Comparison of ENCODE assay signal across 25 cellular contexts in the genomic region with DNA sequence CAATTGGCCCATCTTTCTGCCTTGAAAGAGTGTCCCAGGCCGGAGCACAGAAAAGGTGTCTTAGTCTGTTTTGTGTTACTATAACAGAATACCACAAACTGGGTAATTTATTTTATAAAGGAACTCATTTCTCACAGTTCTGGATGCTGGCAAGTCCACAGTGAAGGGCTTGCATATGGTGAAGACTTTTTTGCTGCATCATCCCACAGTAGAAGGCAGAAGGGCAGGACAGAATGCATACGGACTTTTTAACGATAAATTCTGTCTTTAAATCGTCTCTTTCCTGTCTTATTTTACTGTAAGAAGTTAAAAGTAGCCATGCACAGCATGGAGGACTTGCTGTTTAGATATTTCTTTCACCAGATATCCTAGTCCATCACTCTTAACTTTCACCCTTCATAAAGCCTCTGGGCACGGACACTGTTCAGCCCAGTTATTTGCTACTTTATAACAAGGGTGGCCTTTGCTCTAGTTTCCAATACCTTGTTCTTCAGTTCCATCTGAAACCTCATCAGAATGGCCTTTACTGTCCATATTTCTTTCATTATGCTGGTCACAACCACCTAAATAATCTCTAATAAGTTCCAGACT. TPM values are rescaled to one million over a fixed set of nuclear protein-coding genes. Genes with fewer than 3 reads are reported as not detected.
DNase-seq lines count a peak whose midpoint lies in the region; TF ChIP-seq lines count a peak whose summit lies in the region.
"Had no signal": no experiment of that assay in that cellular context is flagged by ENCODE, and none has a peak within 500 bp of the region (broad histone marks: within the 10 kb centered on the region; RNA-seq: fewer than 3 reads in every experiment).

No MANE protein-coding gene starts in this region.

- DNase-seq in CD14-positive monocyte (ENCODE audit: low spot score) (no peak), HFFc6 (no peak), chondrocyte (ENCODE audit: low spot score) (no peak), neural crest cell (ENCODE audit: low read depth, low spot score) (no peak), smooth muscle cell (lab: John Stamatoyannopoulos, UW; ENCODE audit: unreplicated experiment) (no peak), activated gamma-delta T cell (lab: John Stamatoyannopoulos, UW) (no peak), HAP-1 (ENCODE audit: low spot score in 2 of 2) (no peak)
- DNase-seq in effector CD8-positive, alpha-beta T cell (lab: John Stamatoyannopoulos, UW) = no peak
- DNase-seq: activated CD4-positive, alpha-beta T cell treated with anti-CD3 and anti-CD28 coated beads, Interleukin-2, amount 10 ng/mL, durations not matched to agents 7 days and 5 days; activated CD8-positive, alpha-beta memory T cell treated with anti-CD3 and anti-CD28 coated beads, Interleukin-2, amount 50 U/mL, for 48 hours; activated naive CD8-positive, alpha-beta T cell treated with anti-CD3 and anti-CD28 coated beads, Interleukin-2, amount 10 ng/mL, durations not matched to agents 7 days and 5 days; CD4-positive, alpha-beta memory T cell; DMS153; glutamatergic neuron; left cardiac atrium; mucosa of descending colon; NCI-H1105; NCI-H2029 treated with DMSO at 0.1 percent for 48 hours; NCI-H345; NCI-H82; SHP77; stimulated activated naive CD8-positive, alpha-beta T cell treated with anti-CD3 and anti-CD28 coated beads, Interleukin-15, amount 100 ng/mL, for 72 hours; tibial artery had no signal

- intact Hi-C loops in CD14-positive monocyte (cut with micrococcal nuclease) = no loop called here

- no peak overlapping the region for H3K9ac ChIP-seq in smooth muscle cell (ENCODE audit: low read depth)

- peaks cover 0 to 3% of the 10 kb centered on the region in 2 donors for H3K36me3 Mint-ChIP-seq in CD14-positive monocyte
- no peaks in the 10 kb centered on the region for H3K36me3 Mint-ChIP-seq in HFFc6 (ENCODE audit: low read depth)
- H3K36me3 Mint-ChIP-seq in chondrocyte (ENCODE audit: low read depth) = peaks cover 5% of the 10 kb centered on the region
- peaks cover 3% of the 10 kb centered on the region for H3K36me3 Mint-ChIP-seq in neural crest cell (ENCODE audit: low read depth)

- in situ Hi-C loops in HAP-1 (cut with MboI; ENCODE audit: low sequenced_read_pairs) = no loop called here

- no peak overlapping the region for H2AFZ ChIP-seq in smooth muscle cell (ENCODE audit: low read depth)

- H3K27ac Mint-ChIP-seq in CD14-positive monocyte (peak overlapping the region; percentile 87 to 97 (median 91)), HFFc6 (peak overlapping the region; percentile 94), chondrocyte (ENCODE audit: unreplicated experiment) (peak overlapping the region; percentile 58), neural crest cell (ENCODE audit: unreplicated experiment) (peak overlapping the region; percentile 79)
- H3K27ac Mint-ChIP-seq: activated CD4-positive, alpha-beta T cell treated with anti-CD3 and anti-CD28 coated beads, Interleukin-2, amount 10 ng/mL, durations not matched to agents 7 days and 5 days; activated naive CD8-positive, alpha-beta T cell treated with anti-CD3 and anti-CD28 coated beads, Interleukin-2, amount 10 ng/mL, durations not matched to agents 7 days and 5 days; activated T-helper 2 cell treated with anti-CD3 and anti-CD28 coated beads, Interferon-gamma antibody, Interleukin-2, Interleukin-4, amounts not matched to agents 10 μg/mL and 5 μg/mL and 100 μg/mL, durations not matched to agents 14 hours and 24 hours and 36 hours; CD4-positive, alpha-beta memory T cell; stimulated activated naive CD8-positive, alpha-beta T cell treated with anti-CD3 and anti-CD28 coated beads, Interleukin-15, amount 100 ng/mL, for 72 hours; T-cell had no signal

- H3K4me3 Mint-ChIP-seq in CD14-positive monocyte (peak overlapping the region in 1 of 2 donors; percentile 46), HFFc6 (peak overlapping the region; percentile 33; the same call in 1 of the 2 replicates), chondrocyte (ENCODE audit: unreplicated experiment) (no peak overlapping the region), neural crest cell (no peak overlapping the region)
- H3K4me3 Mint-ChIP-seq: activated CD4-positive, alpha-beta T cell treated with anti-CD3 and anti-CD28 coated beads, Interleukin-2, amount 10 ng/mL, durations not matched to agents 7 days and 5 days; activated naive CD8-positive, alpha-beta T cell treated with anti-CD3 and anti-CD28 coated beads, Interleukin-2, amount 10 ng/mL, durations not matched to agents 7 days and 5 days; CD4-positive, alpha-beta memory T cell; stimulated activated naive CD8-positive, alpha-beta T cell treated with anti-CD3 and anti-CD28 coated beads, Interleukin-15, amount 100 ng/mL, for 72 hours; T-cell had no signal

- H3K9me3 ChIP-seq in smooth muscle cell (replicated peaks; ENCODE audit: low read depth) (no peaks in the 10 kb centered on the region), HAP-1 (no peaks in the 10 kb centered on the region)
- H3K9me3 ChIP-seq: mucosa of descending colon, tibial artery had no signal

- H3K4me1 ChIP-seq in smooth muscle cell (ENCODE audit: low read depth) (no peaks in the 10 kb centered on the region), HAP-1 (no peaks in the 10 kb centered on the region)

- no peaks in the 10 kb centered on the region for H3K79me2 ChIP-seq in smooth muscle cell (ENCODE audit: low read depth)

- no peaks in the 10 kb centered on the region for H4K20me1 ChIP-seq in smooth muscle cell (ENCODE audit: low read depth)

- no peaks in the 10 kb centered on the region for H3F3A ChIP-seq in smooth muscle cell (ENCODE audit: low read depth)

- no peak for TF ChIP-seq CTCF in CD14-positive monocyte (IDR thresholded peaks at IDR 0.05)
- TF ChIP-seq CTCF in HFFc6 (IDR thresholded peaks at IDR 0.05) = no peak
- TF ChIP-seq CTCF in chondrocyte (IDR thresholded peaks at IDR 0.05) = no peak
- no peak for TF ChIP-seq CTCF in neural crest cell (conservative IDR thresholded peaks at IDR 0.05)
- TF ChIP-seq CTCF in smooth muscle cell (IDR thresholded peaks at IDR 0.05; ENCODE audit: borderline replicate concordance, insufficient read depth, poor library complexity, severe bottlenecking) = no peak

- H3K4me1 Mint-ChIP-seq in CD14-positive monocyte (peaks cover 45% of the 10 kb centered on the region), HFFc6 (ENCODE audit: low read depth) (peaks cover 34% of the 10 kb centered on the region), chondrocyte (ENCODE audit: low read depth) (peaks cover 23% of the 10 kb centered on the region), neural crest cell (peaks cover 9% of the 10 kb centered on the region)
- H3K4me1 Mint-ChIP-seq: activated CD4-positive, alpha-beta T cell treated with anti-CD3 and anti-CD28 coated beads, Interleukin-2, amount 10 ng/mL, durations not matched to agents 7 days and 5 days; CD4-positive, alpha-beta memory T cell; stimulated activated naive CD8-positive, alpha-beta T cell treated with anti-CD3 and anti-CD28 coated beads, Interleukin-15, amount 100 ng/mL, for 72 hours; T-cell had no signal

- H3K9me3 Mint-ChIP-seq in CD14-positive monocyte (peaks cover 0 to 3% (median 0%) of the 10 kb centered on the region in 7 donors), HFFc6 (no peaks in the 10 kb centered on the region), chondrocyte (ENCODE audit: low read depth) (peaks cover 10% of the 10 kb centered on the region), neural crest cell (no peaks in the 10 kb centered on the region)
- H3K9me3 Mint-ChIP-seq: activated CD4-positive, alpha-beta T cell treated with anti-CD3 and anti-CD28 coated beads, Interleukin-2, amount 10 ng/mL, durations not matched to agents 7 days and 5 days; activated naive CD8-positive, alpha-beta T cell treated with anti-CD3 and anti-CD28 coated beads, Interleukin-2, amount 10 ng/mL, durations not matched to agents 7 days and 5 days; activated T-helper 2 cell treated with anti-CD3 and anti-CD28 coated beads, Interferon-gamma antibody, Interleukin-2, Interleukin-4, amounts not matched to agents 10 μg/mL and 5 μg/mL and 100 μg/mL, durations not matched to agents 14 hours and 24 hours and 36 hours; stimulated activated naive CD8-positive, alpha-beta T cell treated with anti-CD3 and anti-CD28 coated beads, Interleukin-15, amount 100 ng/mL, for 72 hours had no signal

- peaks cover 0 to 1% (median 0%) of the 10 kb centered on the region in 3 donors for H3K27me3 Mint-ChIP-seq in CD14-positive monocyte (ENCODE audit: low read depth in 3 of 3)
- no peaks in the 10 kb centered on the region for H3K27me3 Mint-ChIP-seq in HFFc6 (ENCODE audit: insufficient read depth)
- no peaks in the 10 kb centered on the region for H3K27me3 Mint-ChIP-seq in chondrocyte (ENCODE audit: low read depth)
- H3K27me3 Mint-ChIP-seq in neural crest cell (ENCODE audit: low read depth) = no peaks in the 10 kb centered on the region
- H3K27me3 Mint-ChIP-seq: activated CD4-positive, alpha-beta T cell treated with anti-CD3 and anti-CD28 coated beads, Interleukin-2, amount 10 ng/mL, durations not matched to agents 7 days and 5 days; activated naive CD8-positive, alpha-beta T cell treated with anti-CD3 and anti-CD28 coated beads, Interleukin-2, amount 10 ng/mL, durations not matched to agents 7 days and 5 days; CD4-positive, alpha-beta memory T cell; stimulated activated naive CD8-positive, alpha-beta T cell treated with anti-CD3 and anti-CD28 coated beads, Interleukin-15, amount 100 ng/mL, for 72 hours; T-cell had no signal

- H3K27me3 ChIP-seq in smooth muscle cell (ENCODE audit: low read depth) = no peaks in the 10 kb centered on the region
- no peaks in the 10 kb centered on the region for H3K27me3 ChIP-seq in HAP-1 (ENCODE audit: low read depth)
- H3K27me3 ChIP-seq: tibial artery had no signal

- no peak overlapping the region for H3K27ac ChIP-seq in smooth muscle cell (ENCODE audit: low read depth)
- H3K27ac ChIP-seq: tibial artery had no signal

- no peak overlapping the region for H3K4me2 ChIP-seq in smooth muscle cell

- no peak overlapping the region for H3K4me3 ChIP-seq in smooth muscle cell
- H3K4me3 ChIP-seq in HAP-1 = no peak overlapping the region
- H3K4me3 ChIP-seq: mucosa of descending colon, tibial artery had no signal

- WGBS in smooth muscle cell (ENCODE audit: low lambda C conversion rate) = 95% methylated on average over 5 of the region's 5 CpGs

- H3K36me3 ChIP-seq in smooth muscle cell (ENCODE audit: low read depth) (no peaks in the 10 kb centered on the region), HAP-1 (replicated peaks) (no peaks in the 10 kb centered on the region)

RNA-seq across cellular contexts. Expression of gene EIF1B, which starts 10.3 kb away (rescaled TPM):
- 10 to 100 TPM; 51.8 to 70.8 TPM for polyA plus RNA-seq in CD14-positive monocyte
- total RNA-seq in HFFc6 (2021; fragmentation: NEBNext Ultra II Directional; extraction: Animal tissue kit (Norgen Biotek cat#: 25700)) = 10 to 100 TPM; 32.0 to 41.6 (median 38.3) TPM
- 36.5 to 58.8 TPM (median 58.1 TPM) in 3 replicates for total RNA-seq in chondrocyte
- 85.6 and 91.3 TPM in 2 replicates for total RNA-seq in neural crest cell
- total RNA-seq in smooth muscle cell = 36.9 and 46.8 TPM in 2 replicates
- 87.7 and 91.7 TPM in 2 replicates for polyA plus RNA-seq in smooth muscle cell
